11 cellular contexts compared by ENCODE assay signal in the genomic region with DNA sequence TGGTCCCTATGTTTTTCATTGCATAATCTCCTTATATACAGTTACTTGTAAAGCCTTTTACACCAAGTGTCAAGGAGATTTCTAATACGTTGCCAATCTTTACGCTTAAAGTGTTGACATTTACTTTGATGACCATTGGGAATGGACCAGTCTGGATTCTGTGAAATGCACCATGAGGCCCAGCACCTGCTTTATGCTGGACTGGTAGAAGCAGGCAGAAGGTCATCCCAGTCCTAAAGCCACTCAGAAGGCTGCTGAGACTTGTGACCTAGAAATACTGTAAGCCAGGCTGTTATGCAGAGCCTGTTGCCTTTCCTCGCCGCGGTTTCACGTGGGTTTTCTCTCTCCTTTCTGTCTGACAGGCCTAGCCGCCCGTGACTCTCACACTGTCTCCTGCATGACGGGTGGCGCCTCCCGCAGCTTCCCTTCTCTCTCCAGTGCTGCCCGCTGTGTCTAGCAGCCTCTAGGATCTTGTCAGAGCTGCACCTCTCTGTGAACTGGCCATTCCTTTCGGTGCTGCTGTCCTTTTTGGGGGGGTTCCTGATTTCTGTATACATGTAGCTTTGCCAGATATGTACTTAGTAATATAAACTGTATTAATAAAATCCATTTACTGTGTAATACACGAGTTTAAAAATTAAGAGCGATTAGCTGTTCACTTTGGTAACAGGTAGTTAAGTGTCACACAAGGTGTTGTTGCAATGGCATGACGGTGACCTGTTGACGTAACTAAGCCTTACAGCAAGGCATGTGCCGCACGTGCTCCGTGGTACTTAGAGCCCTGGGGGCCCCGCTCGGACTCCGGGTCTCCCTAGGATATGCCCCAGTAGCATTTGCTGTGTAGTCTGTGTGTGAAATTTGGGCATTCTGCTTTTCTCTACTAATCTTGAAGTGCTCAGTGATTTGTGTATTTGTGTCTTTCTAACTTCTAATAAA.
"Had no signal": no experiment of that assay in that cellular context is flagged by ENCODE, and none has a peak within 500 bp of the region (broad histone marks: within the 10 kb centered on the region; RNA-seq: fewer than 3 reads in every experiment).

No MANE protein-coding gene starts in this region.

- ATAC-seq: activated T-cell treated with anti-CD3 and anti-CD28 coated beads, Interleukin-2, amount 50 U/mL, for 4 hours; right lobe of liver had no signal

- H2AFZ ChIP-seq: hepatocyte had no signal

- H3K9me3 Mint-ChIP-seq: activated T-cell treated with anti-CD3 and anti-CD28 coated beads, Interleukin-2, amount 50 U/mL, for 4 hours had no signal

- DNase-seq: activated CD4-positive, alpha-beta T cell treated with anti-CD3 and anti-CD28 coated beads, Interleukin-2, amount 50 U/mL, for 48 hours; activated CD4-positive, CD25-positive, alpha-beta regulatory T cell treated with anti-CD3 and anti-CD28 coated beads, Interleukin-2, amount 50 U/mL, for 72 hours; activated gamma-delta T cell treated with Interleukin-2 at 50 U/mL for 16 hours; activated T-cell treated with anti-CD3 and anti-CD28 coated beads, Interleukin-2, amount 50 U/mL, for 4 hours; colonic mucosa; right lobe of liver; stimulated activated CD4-positive, alpha-beta T cell treated with anti-CD3 and anti-CD28 coated beads, Interleukin-2, amount 100 ng/mL, for 24 hours; stimulated activated naive CD4-positive, alpha-beta T cell treated with Interleukin-2 at 50 U/mL for 16 hours; T-helper 9 cell; testis had no signal

- H3K4me3 ChIP-seq: colonic mucosa, hepatocyte, right lobe of liver, testis had no signal

- H3K4me1 ChIP-seq: colonic mucosa, right lobe of liver had no signal

- H3K9me3 ChIP-seq: colonic mucosa, right lobe of liver, testis had no signal

- H3K27ac ChIP-seq: colonic mucosa, hepatocyte, right lobe of liver, testis had no signal

- H3K4me2 ChIP-seq: hepatocyte had no signal

- H3K27me3 ChIP-seq: colonic mucosa, hepatocyte, right lobe of liver, testis had no signal

- H3K4me3 Mint-ChIP-seq: activated T-cell treated with anti-CD3 and anti-CD28 coated beads, Interleukin-2, amount 50 U/mL, for 4 hours had no signal
